ENCODE assay signal across 12 cellular contexts in genomic region chr11:22808559-22809197, GRCh38. TPM values are rescaled to one million over a fixed set of nuclear protein-coding genes. Genes with fewer than 3 reads are reported as not detected.
A peak's percentile ranks its signal among the peaks of the same experiment; 100 is the strongest.
DNase-seq lines count a peak whose midpoint lies in the region; ATAC-seq and TF ChIP-seq lines count a peak whose summit lies in the region.
"Had no signal": no experiment of that assay in that cellular context is flagged by ENCODE, and none has a peak within 500 bp of the region (broad histone marks: within the 10 kb centered on the region; RNA-seq: fewer than 3 reads in every experiment).

No MANE protein-coding gene starts in this region.

- H3K4me2 ChIP-seq in KMS-11 (peak overlapping the region; percentile 27; the same call in 1 of the 2 replicates), mammary epithelial cell (ENCODE audit: insufficient read depth, low read depth, low read length) (no peak overlapping the region)
- H3K4me2 ChIP-seq: A549 had no signal

- no TSS peak for BruUV-seq in mammary epithelial cell (replicated peaks; lab: Mats Ljungman, UMichigan)

- TF ChIP-seq POLR2A in heart left ventricle (IDR thresholded peaks at IDR 0.05), result no peak
- TF ChIP-seq POLR2A in spleen (IDR thresholded peaks at IDR 0.05), result no peak

- H3K79me2 ChIP-seq in KMS-11 (ENCODE audit: insufficient read depth, low read depth) (no peaks in the 10 kb centered on the region), mammary epithelial cell (ENCODE audit: insufficient read depth, low read length) (no peaks in the 10 kb centered on the region)

- H3K9ac ChIP-seq in KMS-11 (no peak overlapping the region), mammary epithelial cell (ENCODE audit: insufficient read depth, low read length) (no peak overlapping the region)

- H3K27me3 ChIP-seq in heart left ventricle, result no peaks in the 10 kb centered on the region
- no peaks in the 10 kb centered on the region for H3K27me3 ChIP-seq in KMS-11 (ENCODE audit: insufficient read depth, low read depth)
- H3K27me3 ChIP-seq in spleen (replicated peaks in 1 of 7), result no peaks in the 10 kb centered on the region
- peaks cover 4% of the 10 kb centered on the region for H3K27me3 ChIP-seq in mammary epithelial cell (ENCODE audit: insufficient read depth, low read length)

- intact Hi-C loops in heart left ventricle (cut with DNase I) (loop anchor here in 2 of 10 donors (1.0 to 10.0 kb wide), 3 partner anchors 20 to 374 kb away; partner anchors contain the start of gene SVIP (in 2 of the 2)), Right ventricle myocardium superior (cut with DNase I) (no loop called here), spleen (cut with DNase I; ENCODE audit: low total_unique reads) (no loop called here), mammary epithelial cell (cut with micrococcal nuclease) (no loop called here)

- TF ChIP-seq CTCF in heart left ventricle (IDR thresholded peaks at IDR 0.05) (no peak), KMS-11 (conservative IDR thresholded peaks at IDR 0.05; ENCODE audit: low read depth, low read length) (no peak), spleen (IDR thresholded peaks at IDR 0.05 in 8 of 11, conservative IDR thresholded peaks at IDR 0.05 in 3 of 11) (no peak), mammary epithelial cell (conservative IDR thresholded peaks at IDR 0.05 in 1 of 2, IDR thresholded peaks at IDR 0.05 in 1 of 2; ENCODE audit: extremely low read depth in 1 of 2, insufficient read depth in 1 of 2, low read depth in 1 of 2, low read length in 2 of 2) (no peak)

- DNase-seq in heart left ventricle (peak in 2 of 5 donors; percentile 21 to 37), Right ventricle myocardium superior (no peak), spleen (no peak), NCI-H187 treated with DMSO at 0.1 percent for 48 hours (lab: John Stamatoyannopoulos, UW) (no peak), mammary epithelial cell (no peak), HEK293T (ENCODE audit: extremely low spot score) (no peak)
- DNase-seq: activated CD4-positive, alpha-beta T cell treated with anti-CD3 and anti-CD28 coated beads, Interleukin-2, amount 50 U/mL, for 48 hours; SW 1271 had no signal

- H3K4me1 ChIP-seq in heart left ventricle (peaks cover 0 to 25% (median 17%) of the 10 kb centered on the region in 12 donors), KMS-11 (ENCODE audit: low read depth, poor library complexity, severe bottlenecking) (peaks cover 19% of the 10 kb centered on the region), spleen (peaks cover 8 to 21% (median 17%) of the 10 kb centered on the region in 6 donors), mammary epithelial cell (ENCODE audit: insufficient read depth, low read length) (no peaks in the 10 kb centered on the region)
- H3K4me1 ChIP-seq: A549 had no signal

- H2AFZ ChIP-seq in KMS-11 (ENCODE audit: low read depth) (no peak overlapping the region), mammary epithelial cell (ENCODE audit: low read depth, low read length) (no peak overlapping the region)

- POLR2A ChIA-PET in HEK293T (lab: Yijun Ruan, JAX), result interaction anchor here (0.7 kb wide), 1 partner anchor 20 kb away, joined by 3 read pairs; no protein-coding TSS in a partner anchor

- dilution Hi-C loops in mammary epithelial cell (cut with HindIII; ENCODE audit: low sequenced_read_pairs), result no loop called here

- ATAC-seq in heart left ventricle (no peak), Right ventricle myocardium superior (ENCODE audit: poor library complexity) (no peak), HG02763 (IDR thresholded peaks at IDR 0.05; ENCODE audit: unreplicated experiment) (peak; percentile 37)
- ATAC-seq: A549 had no signal

- H3K36me3 ChIP-seq in heart left ventricle, result peaks cover 0 to 16% (median 0%) of the 10 kb centered on the region in 9 donors
- no peaks in the 10 kb centered on the region for H3K36me3 ChIP-seq in KMS-11 (ENCODE audit: insufficient read depth)
- H3K36me3 ChIP-seq in spleen, result no peaks in the 10 kb centered on the region
- H3K36me3 ChIP-seq in mammary epithelial cell (ENCODE audit: insufficient read depth, low read length), result no peaks in the 10 kb centered on the region

- H3K9me3 ChIP-seq in heart left ventricle (peaks cover 0 to 3% (median 0%) of the 10 kb centered on the region in 12 donors), spleen (peaks cover 0 to 9% (median 0%) of the 10 kb centered on the region in 8 donors), mammary epithelial cell (replicated peaks; ENCODE audit: insufficient read depth, low read length) (no peaks in the 10 kb centered on the region)

- H3K4me3 ChIP-seq in heart left ventricle (no peak overlapping the region), KMS-11 (IDR thresholded peaks at IDR 0.05; ENCODE audit: insufficient read depth, low read depth, low read length) (no peak overlapping the region), spleen (no peak overlapping the region), mammary epithelial cell (replicated peaks in 1 of 3; ENCODE audit: insufficient read depth in 1 of 3, low read depth in 2 of 3, low read length in 3 of 3) (no peak overlapping the region)
- H3K4me3 ChIP-seq: A549, skin epidermis had no signal

- H4K20me1 ChIP-seq in KMS-11 (ENCODE audit: insufficient read depth) (no peaks in the 10 kb centered on the region), mammary epithelial cell (ENCODE audit: insufficient read depth, low read length) (no peaks in the 10 kb centered on the region)

- 56 to 69% (median 60%) methylated on average over 3 of the region's 3 CpGs for WGBS in heart left ventricle, 4 donors
- WGBS in spleen, 5 donors, result 78 to 91% (median 88%) methylated on average over 3 of the region's 3 CpGs
- whole genome bisulfite sequencing in mammary epithelial cell (ENCODE audit: low coverage, missing lambda C conversion rate), result 65% methylated on average over 3 of the region's 3 CpGs

- H3K27ac ChIP-seq in heart left ventricle, result peak overlapping the region in 11 of 12 donors; percentile 21 to 66 (median 46)
- no peak overlapping the region for H3K27ac ChIP-seq in KMS-11
- H3K27ac ChIP-seq in spleen, result peak overlapping the region in 6 of 8 donors; percentile 10 to 65 (median 31)
- H3K27ac ChIP-seq in mammary epithelial cell (ENCODE audit: insufficient read depth, low read depth, low read length), result no peak overlapping the region
- H3K27ac ChIP-seq: A549 had no signal

- in situ Hi-C loops in mammary epithelial cell (cut with MboI; ENCODE audit: low sequenced_read_pairs in 2 of 2), result no loop called here

- CTCF ChIA-PET in mammary epithelial cell (lab: Charles Lee; ENCODE audit: low non-redundant PET) (no interaction called here), HEK293T (lab: Yijun Ruan, JAX) (no interaction called here)

TF ChIP-seq in HEK293T, 16 proteins besides CTCF, POLR2A, EP300 and RAD21:
- TF ChIP-seq BHLHE40 (IDR thresholded peaks at IDR 0.05; ENCODE audit: borderline replicate concordance), result no peak
- no peak for TF ChIP-seq L3MBTL2 (conservative IDR thresholded peaks at IDR 0.05)
- no peak for TF ChIP-seq FOXK2 (IDR thresholded peaks at IDR 0.05)
- TF ChIP-seq CTBP1 (IDR thresholded peaks at IDR 0.05; ENCODE audit: borderline replicate concordance), result no peak
- no peak for TF ChIP-seq ARNT (IDR thresholded peaks at IDR 0.05)
- no peak for TF ChIP-seq FOXM1 (IDR thresholded peaks at IDR 0.05; ENCODE audit: borderline replicate concordance)
- TF ChIP-seq TARDBP (IDR thresholded peaks at IDR 0.05), result no peak
- TF ChIP-seq ELF4 (IDR thresholded peaks at IDR 0.05), result no peak
- no peak for TF ChIP-seq HDGF (IDR thresholded peaks at IDR 0.05; ENCODE audit: borderline replicate concordance)
- no peak for TF ChIP-seq FOXA1 (IDR thresholded peaks at IDR 0.05)
- TF ChIP-seq SUZ12 (IDR thresholded peaks at IDR 0.05), result no peak
- TF ChIP-seq LEF1 (IDR thresholded peaks at IDR 0.05; ENCODE audit: borderline replicate concordance), result no peak

RNA-seq across cellular contexts. Expression of gene SVIP, which starts 20.9 kb away (rescaled TPM):
- 10 to 100 TPM in 7 of 9 donors, 1 to 10 TPM in 2; 7.9 to 33.9 (median 23.4) TPM for total RNA-seq in heart left ventricle
- polyA plus RNA-seq in heart left ventricle, result 10 to 100 TPM in 1 of 2 donors, 1 to 10 TPM in 1; 9.3 to 17.3 TPM
- 24.0 TPM for total RNA-seq in Right ventricle myocardium superior
- total RNA-seq in spleen, result 10 to 100 TPM; 11.2 to 30.0 (median 21.2) TPM
- polyA plus RNA-seq in spleen, result 10 to 100 TPM; 15.3 to 17.1 (median 16.8) TPM
- total RNA-seq in mammary epithelial cell, result 10 to 100 TPM in 1 of 2 donors, 1 to 10 TPM in 1; 4.3 to 17.3 TPM
- 2.3 TPM for polyA plus RNA-seq in mammary epithelial cell
- polyA minus RNA-seq in mammary epithelial cell, result not detected

RNA-seq across cellular contexts. Expression of gene CCDC179, which starts 51.6 kb away (rescaled TPM):
- total RNA-seq in heart left ventricle (not detected), Right ventricle myocardium superior (not detected), spleen (not detected), mammary epithelial cell (not detected)
- polyA plus RNA-seq in heart left ventricle (not detected), spleen (not detected), mammary epithelial cell (not detected)
- not detected for polyA minus RNA-seq in mammary epithelial cell
- polyA plus RNA-seq: A549 had no signal

Comparison
In these comparisons a context has a peak if more than half of its experiments do, and no peak if none do; other contexts are left out.
1. H3K27ac ChIP-seq: peak in heart left ventricle (11 of 12) and spleen (6 of 8); none in KMS-11 (single experiment) and mammary epithelial cell (single experiment).